Comparison of ENCODE assay signal across 18 cellular contexts in genomic region chr3:20083953-20084352, GRCh38. TPM values are rescaled to one million over a fixed set of nuclear protein-coding genes. Genes with fewer than 3 reads are reported as not detected.
DNase-seq lines count a peak whose midpoint lies in the region; TF ChIP-seq lines count a peak whose summit lies in the region.
"Had no signal": no experiment of that assay in that cellular context is flagged by ENCODE, and none has a peak within 500 bp of the region (broad histone marks: within the 10 kb centered on the region; RNA-seq: fewer than 3 reads in every experiment).

No MANE protein-coding gene starts in this region.

- no peaks in the 10 kb centered on the region for H3K9me3 ChIP-seq in CD4-positive, alpha-beta memory T cell (ENCODE audit: control insufficient read depth in 1 of 2, low read length in 2 of 2)
- no peaks in the 10 kb centered on the region for H3K9me3 ChIP-seq in HEK293 (ENCODE audit: control insufficient read depth, insufficient read depth, low read depth, low read length)
- H3K9me3 ChIP-seq: BE2C, SJCRH30 had no signal

- no peaks in the 10 kb centered on the region for H3K27me3 ChIP-seq in CD4-positive, alpha-beta memory T cell (ENCODE audit: insufficient read depth, low read length)
- H3K27me3 ChIP-seq: BE2C, SJCRH30 had no signal

- CTCF ChIA-PET in CD4-positive, alpha-beta memory T cell (lab: Charles Lee; ENCODE audit: partially characterized antibody): interaction anchor here (0.8 kb wide), 1 partner anchor 12 kb away, joined by 3 read pairs; no protein-coding TSS in a partner anchor
- CTCF ChIA-PET in HEK293 (lab: Yijun Ruan, JAX): interaction anchor here (0.6 to 0.8 kb wide), 2 partner anchors 10 to 91 kb away, joined by 3 read pairs; no protein-coding TSS in a partner anchor

- peaks cover 7% of the 10 kb centered on the region for H3K36me3 ChIP-seq in CD4-positive, alpha-beta memory T cell (ENCODE audit: insufficient read depth, low read length)
- no peaks in the 10 kb centered on the region; a peak in 1 of 3 replicates for H3K36me3 ChIP-seq in HEK293 (ENCODE audit: control insufficient read depth in 2 of 2, insufficient read depth in 1 of 2, low read length in 2 of 2)
- H3K36me3 ChIP-seq: BE2C, SJCRH30 had no signal

- H3K36me3 Mint-ChIP-seq in CD4-positive, alpha-beta memory T cell: peaks cover 33 to 57% of the 10 kb centered on the region in 2 donors
- H3K36me3 Mint-ChIP-seq in immature natural killer cell: peaks cover 4 to 29% (median 17%) of the 10 kb centered on the region in 3 donors
- peaks cover 7% of the 10 kb centered on the region for H3K36me3 Mint-ChIP-seq in neural crest cell (ENCODE audit: low read depth)

- POLR2A ChIA-PET in CD4-positive, alpha-beta memory T cell (lab: Charles Lee; ENCODE audit: partially characterized antibody): no interaction called here
- POLR2A ChIA-PET in HEK293 (lab: Yijun Ruan, JAX): no interaction called here

- H3K4me1 Mint-ChIP-seq in CD4-positive, alpha-beta memory T cell: peaks cover 36 to 52% (median 46%) of the 10 kb centered on the region in 4 donors
- H3K4me1 Mint-ChIP-seq in immature natural killer cell: peaks cover 41 to 72% of the 10 kb centered on the region in 2 donors
- H3K4me1 Mint-ChIP-seq in neural crest cell: peaks cover 23% of the 10 kb centered on the region

- no peak overlapping the region for H3K4me3 ChIP-seq in CD4-positive, alpha-beta memory T cell (ENCODE audit: low read length in 2 of 2)
- no peak overlapping the region for H3K4me3 ChIP-seq in HEK293 (ENCODE audit: low read depth, low read length)
- H3K4me3 ChIP-seq: SJCRH30 had no signal

- H3K4me3 Mint-ChIP-seq in CD4-positive, alpha-beta memory T cell: peak overlapping the region in 1 of 8 donors; percentile 5
- H3K4me3 Mint-ChIP-seq in immature natural killer cell (no peak overlapping the region), neural crest cell (no peak overlapping the region)

- intact Hi-C loops in CD4-positive, alpha-beta memory T cell (cut with micrococcal nuclease): loop anchor here (5.0 kb wide), 1 partner anchor 42 kb away; the partner anchor contains the start of gene KAT2B

- H3K9me3 Mint-ChIP-seq in CD4-positive, alpha-beta memory T cell: peaks cover 0 to 4% (median 0%) of the 10 kb centered on the region in 8 donors
- H3K9me3 Mint-ChIP-seq in immature natural killer cell: no peaks in the 10 kb centered on the region
- peaks cover 6% of the 10 kb centered on the region for H3K9me3 Mint-ChIP-seq in neural crest cell

- peak overlapping the region; percentile 12 to 76 (median 58) for H3K27ac Mint-ChIP-seq in CD4-positive, alpha-beta memory T cell
- peak overlapping the region; percentile 23 to 86 (median 74) for H3K27ac Mint-ChIP-seq in immature natural killer cell
- peak overlapping the region; percentile 52 for H3K27ac Mint-ChIP-seq in neural crest cell (ENCODE audit: unreplicated experiment)

- no peaks in the 10 kb centered on the region for H3K27me3 Mint-ChIP-seq in CD4-positive, alpha-beta memory T cell
- H3K27me3 Mint-ChIP-seq in immature natural killer cell (ENCODE audit: low read depth in 3 of 3): peaks cover 0 to 3% (median 0%) of the 10 kb centered on the region in 3 donors
- no peaks in the 10 kb centered on the region for H3K27me3 Mint-ChIP-seq in neural crest cell (ENCODE audit: low read depth)

- no peak overlapping the region for H3K27ac ChIP-seq in CD4-positive, alpha-beta memory T cell (ENCODE audit: low read depth, low read length)
- no peak overlapping the region for H3K27ac ChIP-seq in HEK293 (ENCODE audit: extremely low read depth, low read depth, low read length)
- H3K27ac ChIP-seq: KMS-11, SJCRH30 had no signal

- no peak for DNase-seq in CD4-positive, alpha-beta memory T cell
- DNase-seq in immature natural killer cell (no peak), neural crest cell (ENCODE audit: low read depth, low spot score) (no peak), NCI-H345 (lab: John Stamatoyannopoulos, UW) (no peak), SHP77 (lab: John Stamatoyannopoulos, UW) (no peak), D341Med (ENCODE audit: low spot score) (no peak)
- DNase-seq: BE2C; IMR-90; MV-4-11; NCI-H1105 treated with DMSO at 0.1 percent for 48 hours; NCI-H2029 treated with DMSO at 0.1 percent for 48 hours; NCI-H226; NCI-H524; NCI-H774; NK-92 treated with Interleukin-12 subunit alpha and Interleukin-12 subunit beta, amount 100 ng/mL, for 24 hours; SJCRH30 had no signal

- TF ChIP-seq CTCF in HEK293 (tag by site-specific recombination; IDR thresholded peaks at IDR 0.05): no peak
- TF ChIP-seq CTCF in neural crest cell (conservative IDR thresholded peaks at IDR 0.05): no peak

- H3K4me1 ChIP-seq in CD4-positive, alpha-beta memory T cell (ENCODE audit: insufficient read depth, low read length): peaks cover 25% of the 10 kb centered on the region
- H3K4me1 ChIP-seq in HEK293 (ENCODE audit: control insufficient read depth, insufficient read depth, low read length): peaks cover 7% of the 10 kb centered on the region
- H3K4me1 ChIP-seq: BE2C had no signal

TF ChIP-seq in HEK293, 187 proteins besides CTCF, POLR2A, EP300 and RAD21:
- TF ChIP-seq ZNF677 (tag by site-specific recombination; IDR thresholded peaks at IDR 0.05) (peak; percentile 91), ZNF404 (tag by site-specific recombination; IDR thresholded peaks at IDR 0.05) (no peak)

RNA-seq across cellular contexts. Expression of gene KAT2B, which starts 43.7 kb away (rescaled TPM):
- 10 to 100 TPM; 81.3 to 85.9 TPM for total RNA-seq in CD4-positive, alpha-beta memory T cell
- 10 to 100 TPM in 1 of 2 donors, 1 to 10 TPM in 1; 4.3 to 11.5 TPM for polyA plus RNA-seq in CD4-positive, alpha-beta memory T cell
- polyA plus RNA-seq in immature natural killer cell: 10 to 100 TPM in 1 of 3 donors, 1 to 10 TPM in 2; 2.5 to 12.0 (median 5.8) TPM
- total RNA-seq in neural crest cell: 12.2 and 13.3 TPM in 2 replicates
